Comparison of ENCODE assay signal across 14 cellular contexts in the genomic region with DNA sequence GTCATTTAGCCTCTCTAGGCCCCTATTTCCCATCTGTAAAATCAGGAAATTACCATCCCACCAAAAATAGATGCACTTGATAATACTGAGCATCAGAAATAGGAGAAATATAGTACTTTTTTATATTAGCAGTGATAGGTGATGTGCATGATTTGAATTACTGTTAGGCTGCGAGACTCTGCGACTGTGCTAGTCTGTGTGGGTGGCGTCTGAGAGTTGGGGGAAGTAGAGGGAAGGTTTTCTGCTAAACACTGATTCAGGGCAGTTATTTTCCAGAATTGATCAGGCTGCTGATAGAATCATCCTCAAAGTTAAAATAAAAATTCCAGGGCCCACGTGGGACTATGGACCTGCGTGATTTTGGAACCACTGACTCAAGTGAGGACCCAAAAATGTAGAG.
A peak's percentile ranks its signal among the peaks of the same experiment; 100 is the strongest.
DNase-seq lines count a peak whose midpoint lies in the region; ATAC-seq and TF ChIP-seq lines count a peak whose summit lies in the region.
"Had no signal": no experiment of that assay in that cellular context is flagged by ENCODE, and none has a peak within 500 bp of the region (broad histone marks: within the 10 kb centered on the region; RNA-seq: fewer than 3 reads in every experiment).

No MANE protein-coding gene starts in this region.

- H3K27me3 Mint-ChIP-seq in activated T-cell treated with anti-CD3 and anti-CD28 coated beads, Interleukin-2, amount 50 U/mL, for 72 hours (ENCODE audit: low read depth) = no peaks in the 10 kb centered on the region

- peaks cover 4% of the 10 kb centered on the region; the same call in 1 of the 2 replicates for H3K79me2 ChIP-seq in OCI-LY7 (ENCODE audit: insufficient read depth, low read depth, low read length)

- H3K4me3 ChIP-seq in OCI-LY7 (ENCODE audit: low read depth, low read length, poor library complexity, severe bottlenecking) = no peak overlapping the region
- H3K4me3 ChIP-seq in breast epithelium = no peak overlapping the region
- H3K4me3 ChIP-seq in spleen = peak overlapping the region in 1 of 8 donors; percentile 49
- H3K4me3 ChIP-seq: tibial nerve had no signal

- peaks cover 88% of the 10 kb centered on the region for H3K4me1 Mint-ChIP-seq in activated T-cell treated with anti-CD3 and anti-CD28 coated beads, Interleukin-2, amount 50 U/mL, for 72 hours (ENCODE audit: low read depth)

- no peaks in the 10 kb centered on the region for H4K20me1 ChIP-seq in OCI-LY7 (ENCODE audit: insufficient read depth, low read length)

- peaks cover 4 to 36% of the 10 kb centered on the region in 2 donors for H3K36me3 Mint-ChIP-seq in activated T-cell treated with anti-CD3 and anti-CD28 coated beads, Interleukin-2, amount 50 U/mL, for 72 hours (ENCODE audit: insufficient read depth in 2 of 2)

- TF ChIP-seq POLR2A in breast epithelium (IDR thresholded peaks at IDR 0.05) (no peak), spleen (IDR thresholded peaks at IDR 0.05) (no peak)

- H3K27ac Mint-ChIP-seq in activated T-cell treated with anti-CD3 and anti-CD28 coated beads, Interleukin-2, amount 50 U/mL, for 72 hours = peak overlapping the region; percentile 74

- no peak for DNase-seq in activated T-cell treated with anti-CD3 and anti-CD28 coated beads, Interleukin-2, amount 50 U/mL, for 72 hours
- no peak for DNase-seq in activated T-cell treated with anti-CD3 and anti-CD28 coated beads, Interleukin-2, amount 50 U/mL, for 1 hour
- DNase-seq in OCI-LY7 (ENCODE audit: low spot score) (no peak), breast epithelium (ENCODE audit: low spot score in 2 of 2) (no peak), spleen (no peak), NOMO-1 (lab: John Stamatoyannopoulos, UW; ENCODE audit: unreplicated experiment in 2 of 2) (no peak), left cardiac atrium (no peak)
- DNase-seq: activated CD4-positive, CD25-positive, alpha-beta regulatory T cell treated with anti-CD3 and anti-CD28 coated beads, Interleukin-2, amount 50 U/mL, for 72 hours; amniotic stem cell; hippocampal formation; OCI-M1; SW 1271 had no signal

- no peaks in the 10 kb centered on the region for H3K9me3 Mint-ChIP-seq in activated T-cell treated with anti-CD3 and anti-CD28 coated beads, Interleukin-2, amount 50 U/mL, for 72 hours

- no peaks in the 10 kb centered on the region for H3K9me3 ChIP-seq in OCI-LY7 (ENCODE audit: low read length)
- no peaks in the 10 kb centered on the region for H3K9me3 ChIP-seq in breast epithelium
- no peaks in the 10 kb centered on the region for H3K9me3 ChIP-seq in spleen
- H3K9me3 ChIP-seq: tibial nerve had no signal

- no peak for ATAC-seq in activated T-cell treated with anti-CD3 and anti-CD28 coated beads, Interleukin-2, amount 50 U/mL, for 72 hours (replicated peaks in 1 of 2)
- no peak for ATAC-seq in GM21529 (IDR thresholded peaks at IDR 0.05; ENCODE audit: unreplicated experiment)
- ATAC-seq in left cardiac atrium = no peak

- TF ChIP-seq CTCF in OCI-LY7 (conservative IDR thresholded peaks at IDR 0.05; ENCODE audit: low read length) = no peak
- TF ChIP-seq CTCF in breast epithelium (IDR thresholded peaks at IDR 0.05) = no peak
- TF ChIP-seq CTCF in spleen (IDR thresholded peaks at IDR 0.05 in 8 of 11, conservative IDR thresholded peaks at IDR 0.05 in 3 of 11) = peak in 1 of 11 experiments; percentile 2

- no peak overlapping the region for H2AFZ ChIP-seq in OCI-LY7 (ENCODE audit: low read length)

- CTCF ChIA-PET in OCI-LY7 (lab: Charles Lee; ENCODE audit: unreplicated experiment) = interaction anchor here (0.6 kb wide), 1 partner anchor 75 kb away, joined by 3 read pairs; no protein-coding TSS in a partner anchor

- peak overlapping the region; percentile 55 to 66 for H3K4me3 Mint-ChIP-seq in activated T-cell treated with anti-CD3 and anti-CD28 coated beads, Interleukin-2, amount 50 U/mL, for 72 hours

- peaks cover 68% of the 10 kb centered on the region for H3K36me3 ChIP-seq in OCI-LY7 (ENCODE audit: insufficient read depth, low read length)
- no peaks in the 10 kb centered on the region for H3K36me3 ChIP-seq in breast epithelium
- peaks cover 0 to 96% (median 44%) of the 10 kb centered on the region in 6 donors for H3K36me3 ChIP-seq in spleen

- H3K27ac ChIP-seq in OCI-LY7 (ENCODE audit: low read depth, low read length, poor library complexity, severe bottlenecking) (peak overlapping the region; percentile 82), breast epithelium (peak overlapping the region; percentile 43 to 78), spleen (peak overlapping the region; percentile 61 to 93 (median 88))

- intact Hi-C loops in OCI-LY7 (cut with micrococcal nuclease; ENCODE audit: unreplicated experiment) = no loop called here
- intact Hi-C loops in breast epithelium (cut with DNase I; ENCODE audit: low total_unique reads) = loop anchor here (10.0 kb wide), 2 partner anchors 156 to 206 kb away; no protein-coding TSS in a partner anchor
- intact Hi-C loops in spleen (cut with DNase I; ENCODE audit: low total_unique reads) = loop anchor here (5.0 to 10.0 kb wide), 2 partner anchors 133 to 216 kb away; no protein-coding TSS in a partner anchor
- intact Hi-C loops in left cardiac atrium (cut with DNase I) = loop anchor here in 1 of 2 donors (5.0 kb wide), 1 partner anchor 133 kb away; no protein-coding TSS in a partner anchor

- BruUV-seq in OCI-LY7 (replicated peaks; lab: Mats Ljungman, UMichigan) = no TSS peak

- H3K4me1 ChIP-seq in OCI-LY7 (ENCODE audit: insufficient read depth, low read length, poor library complexity, severe bottlenecking) (peaks cover 88% of the 10 kb centered on the region), breast epithelium (peaks cover 0 to 9% of the 10 kb centered on the region in 2 donors), spleen (peaks cover 42 to 100% (median 78%) of the 10 kb centered on the region in 6 donors)

- POLR2A ChIA-PET in OCI-LY7 (lab: Charles Lee) = interaction anchor here (0.6 to 2.3 kb wide), 3 partner anchors 22 to 170 kb away, joined by 3 to 10 read pairs (median 3); a partner anchor contains a TSS

- WGBS in spleen, 5 donors = 60 to 78% (median 70%) methylated on average over 5 of the region's 5 CpGs

- peak overlapping the region; percentile 69 for H3K4me2 ChIP-seq in OCI-LY7 (ENCODE audit: low read length)

- H3K27me3 ChIP-seq in breast epithelium = no peaks in the 10 kb centered on the region
- H3K27me3 ChIP-seq in spleen (replicated peaks in 1 of 7) = no peaks in the 10 kb centered on the region
- H3K27me3 ChIP-seq: tibial nerve had no signal

- H3K9me2 ChIP-seq in OCI-LY7 (ENCODE audit: insufficient read depth, low read length) = no peaks in the 10 kb centered on the region
